In the genomic region with DNA sequence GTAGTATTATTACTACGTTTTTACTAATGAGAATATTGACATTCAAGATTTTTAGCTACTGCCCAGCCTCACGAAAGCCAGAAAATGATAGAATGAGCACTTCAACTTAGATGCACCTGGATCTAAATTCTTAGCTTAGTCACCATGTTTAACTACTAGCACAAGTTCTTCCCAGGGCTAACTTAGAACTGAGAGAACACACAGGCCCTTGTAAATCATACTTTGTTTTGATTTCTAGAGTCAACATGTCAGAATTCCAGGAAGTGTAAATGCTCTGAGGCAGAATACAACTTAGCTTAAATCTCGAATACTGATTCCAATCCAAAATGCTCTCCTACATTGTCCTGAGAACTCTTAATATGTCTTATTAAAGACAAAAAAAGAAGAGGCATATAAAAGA, we compare ENCODE assay signal across 16 cellular contexts. TPM values are rescaled to one million over a fixed set of nuclear protein-coding genes. Genes with fewer than 3 reads are reported as not detected.
A peak's percentile ranks its signal among the peaks of the same experiment; 100 is the strongest.
DNase-seq lines count a peak whose midpoint lies in the region; ATAC-seq, FAIRE-seq and TF ChIP-seq lines count a peak whose summit lies in the region.
"Had no signal": no experiment of that assay in that cellular context is flagged by ENCODE, and none has a peak within 500 bp of the region (broad histone marks: within the 10 kb centered on the region; RNA-seq: fewer than 3 reads in every experiment).

No MANE protein-coding gene starts in this region.

- intact Hi-C loops in HepG2 (cut with micrococcal nuclease; ENCODE audit: unreplicated experiment) = no loop called here
- intact Hi-C loops in right lobe of liver (cut with DNase I) = no loop called here
- intact Hi-C loops in testis (cut with DNase I; ENCODE audit: low total_unique reads) = no loop called here

- no peak for TF ChIP-seq EP300 in HepG2 (IDR thresholded peaks at IDR 0.05; ENCODE audit: low read depth in 2 of 2, low read length in 2 of 2)
- no peak for TF ChIP-seq EP300 in HepG2 (CRISPR knock-in tag; IDR thresholded peaks at IDR 0.05; ENCODE audit: borderline replicate concordance)
- no peak for TF ChIP-seq EP300 in suprapubic skin (IDR thresholded peaks at IDR 0.05)

- H2AFZ ChIP-seq in HepG2 (ENCODE audit: low read length) = no peak overlapping the region

- H3K79me2 ChIP-seq in HepG2 (ENCODE audit: insufficient read depth, low read length) = no peaks in the 10 kb centered on the region

- DNase-seq in HepG2 (ENCODE audit: low spot score) (peak; percentile 43), right lobe of liver (no peak), kidney glomerular epithelial cell (lab: John Stamatoyannopoulos, UW) (peak; percentile 31), renal cortical epithelial cell (ENCODE audit: low read depth) (peak; percentile 27), suprapubic skin (ENCODE audit: low spot score in 2 of 2) (no peak), testis (no peak), WTC11 (ENCODE audit: low spot score) (no peak), substantia nigra (lab: John Stamatoyannopoulos, UW) (no peak)
- DNase-seq: DMS 273 treated with DMSO at 0.1 percent for 48 hours, HCEC 1CT, IMR-90, NCI-H146, NCI-H345, Right ventricle myocardium superior had no signal

- BruUV-seq in HepG2 (replicated peaks; lab: Mats Ljungman, UMichigan) = no TSS peak

- H3K9me3 Mint-ChIP-seq in WTC11 = no peaks in the 10 kb centered on the region

- no peaks in the 10 kb centered on the region for H3K36me3 Mint-ChIP-seq in WTC11

- H3K27me3 ChIP-seq in HepG2 (ENCODE audit: control insufficient read depth in 1 of 2, insufficient read depth in 2 of 2, low read length in 2 of 2) = no peaks in the 10 kb centered on the region
- H3K27me3 ChIP-seq in right lobe of liver = no peaks in the 10 kb centered on the region
- no peaks in the 10 kb centered on the region for H3K27me3 ChIP-seq in suprapubic skin
- no peaks in the 10 kb centered on the region for H3K27me3 ChIP-seq in testis
- H3K27me3 ChIP-seq: BLaER1 treated with 17β-estradiol and CSF1 and Interleukin-3, amounts not matched to agents 10 nM and 100 nM had no signal

- H3K9me3 ChIP-seq in HepG2 (ENCODE audit: low read length) (no peaks in the 10 kb centered on the region), right lobe of liver (no peaks in the 10 kb centered on the region), suprapubic skin (no peaks in the 10 kb centered on the region), testis (no peaks in the 10 kb centered on the region)

- ATAC-seq in HepG2 (no peak; the same call in 2 of the 3 replicates), right lobe of liver (no peak), WTC11 (no peak)

- H3K4me3 Mint-ChIP-seq in WTC11 = no peak overlapping the region

- H3K4me1 ChIP-seq in HepG2 (ENCODE audit: insufficient read depth, low read length) = peaks cover 7% of the 10 kb centered on the region
- H3K4me1 ChIP-seq in right lobe of liver = no peaks in the 10 kb centered on the region
- no peaks in the 10 kb centered on the region for H3K4me1 ChIP-seq in suprapubic skin
- no peaks in the 10 kb centered on the region for H3K4me1 ChIP-seq in testis
- H3K4me1 ChIP-seq: BLaER1 treated with 17β-estradiol and CSF1 and Interleukin-3, amounts not matched to agents 10 nM and 100 nM had no signal

- no peak overlapping the region for H3K27ac Mint-ChIP-seq in WTC11

- H3K27me3 Mint-ChIP-seq in WTC11 (ENCODE audit: low read depth) = no peaks in the 10 kb centered on the region

- TF ChIP-seq RAD21 in HepG2 (CRISPR knock-in tag; IDR thresholded peaks at IDR 0.05) = no peak

- no peaks in the 10 kb centered on the region for H4K20me1 ChIP-seq in HepG2 (ENCODE audit: insufficient read depth, low read length)
- H4K20me1 ChIP-seq: BLaER1 treated with 17β-estradiol and CSF1 and Interleukin-3, amounts not matched to agents 10 nM and 100 nM had no signal

- in situ Hi-C loops in HepG2 (cut with HindIII; ENCODE audit: extremely low pct_ligation_motif_present, low pct_unique_long_range_greater_than_20kb) = no loop called here

- no peak for FAIRE-seq in HepG2 (lab: Jason Lieb, UNC)

- WGBS in HepG2 (ENCODE audit: low lambda C conversion rate) = 76% methylated on average over 3 of the region's 3 CpGs
- WGBS in right lobe of liver (ENCODE audit: insufficient coverage, low coverage, low lambda C conversion rate, missing lambda C conversion rate) = 74% methylated on average over 3 of the region's 3 CpGs
- 65% methylated on average over 3 of the region's 3 CpGs for WGBS in suprapubic skin
- WGBS in testis, 2 donors = 68 to 80% methylated on average over 3 of the region's 3 CpGs

- no peak overlapping the region for H3K4me3 ChIP-seq in HepG2 (replicated peaks in 1 of 3; ENCODE audit: insufficient read depth in 1 of 3, low read depth in 2 of 3, low read length in 3 of 3)
- H3K4me3 ChIP-seq in right lobe of liver = no peak overlapping the region
- H3K4me3 ChIP-seq in suprapubic skin = no peak overlapping the region
- H3K4me3 ChIP-seq in testis = no peak overlapping the region
- H3K4me3 ChIP-seq: BLaER1 treated with 17β-estradiol and CSF1 and Interleukin-3, amounts not matched to agents 10 nM and 100 nM had no signal

- TF ChIP-seq CTCF in HepG2 (CRISPR knock-in tag; IDR thresholded peaks at IDR 0.05) (no peak), right lobe of liver (IDR thresholded peaks at IDR 0.05) (no peak), suprapubic skin (IDR thresholded peaks at IDR 0.05) (no peak), testis (IDR thresholded peaks at IDR 0.05) (no peak), WTC11 (IDR thresholded peaks at IDR 0.05) (no peak)

- no peak overlapping the region for H3K9ac ChIP-seq in HepG2 (ENCODE audit: insufficient read depth, low read depth, low read length)
- H3K9ac ChIP-seq: BLaER1 treated with 17β-estradiol and CSF1 and Interleukin-3, amounts not matched to agents 10 nM and 100 nM had no signal

- H3K27ac ChIP-seq in HepG2 (ENCODE audit: extremely low read length, insufficient read depth, low read length) = no peak overlapping the region
- H3K27ac ChIP-seq in right lobe of liver = no peak overlapping the region
- no peak overlapping the region for H3K27ac ChIP-seq in suprapubic skin
- H3K27ac ChIP-seq in testis = no peak overlapping the region
- H3K27ac ChIP-seq in substantia nigra (ENCODE audit: low read depth, low read length, poor library complexity, severe bottlenecking) = no peak overlapping the region
- H3K27ac ChIP-seq: BLaER1 treated with 17β-estradiol and CSF1 and Interleukin-3, amounts not matched to agents 10 nM and 100 nM had no signal

- no peaks in the 10 kb centered on the region for H3K4me1 Mint-ChIP-seq in WTC11

- H3K4me2 ChIP-seq in HepG2 (ENCODE audit: low read depth, low read length) = no peak overlapping the region
- H3K4me2 ChIP-seq: BLaER1 treated with 17β-estradiol and CSF1 and Interleukin-3, amounts not matched to agents 10 nM and 100 nM had no signal

- POLR2A ChIA-PET in HepG2 (lab: Yijun Ruan, JAX) (interaction anchor here (0.7 to 1.0 kb wide), 2 partner anchors 31 to 36 kb away, joined by 3 read pairs; no protein-coding TSS in a partner anchor), WTC11 (lab: Charles Lee) (no interaction called here)

- TF ChIP-seq POLR2A in HepG2 (IDR thresholded peaks at IDR 0.05; ENCODE audit: insufficient read depth in 1 of 2, low read depth in 2 of 2, low read length in 2 of 2) = no peak
- no peak for TF ChIP-seq POLR2A in right lobe of liver (IDR thresholded peaks at IDR 0.05)
- no peak for TF ChIP-seq POLR2A in suprapubic skin (IDR thresholded peaks at IDR 0.05)
- TF ChIP-seq POLR2A in testis (IDR thresholded peaks at IDR 0.05) = no peak

- CTCF ChIA-PET in HepG2 (lab: Yijun Ruan, JAX; ENCODE audit: low intra/inter-chr PET ratio, low total read pairs) (no interaction called here), WTC11 (lab: Charles Lee) (no interaction called here)

- H3K36me3 ChIP-seq in HepG2 (replicated peaks in 1 of 2; ENCODE audit: control insufficient read depth in 1 of 2, insufficient read depth in 2 of 2, low read length in 2 of 2) (peaks cover 5 to 6% of the 10 kb centered on the region in 2 experiments; a peak in 4 of 5 replicates), right lobe of liver (no peaks in the 10 kb centered on the region), suprapubic skin (no peaks in the 10 kb centered on the region), testis (ENCODE audit: low read depth, missing control alignments) (no peaks in the 10 kb centered on the region)
- H3K36me3 ChIP-seq: BLaER1 treated with 17β-estradiol and CSF1 and Interleukin-3, amounts not matched to agents 10 nM and 100 nM had no signal

RNA-seq across cellular contexts. Expression of a gene that starts 6.8 kb away (rescaled TPM):
- 0.71 and 1.1 TPM in 2 replicates for total RNA-seq in HepG2 (2016; rRNA removed; fragmentation: Illumina TruSeq; extraction: Trizol)
- total RNA-seq in HepG2 (2016; cell fraction: cytosol; rRNA removed; fragmentation: Illumina TruSeq; extraction: Trizol; ENCODE audit: low read depth) = 0.26 and 0.91 TPM in 2 replicates
- 0.80 and 0.82 TPM in 2 replicates for total RNA-seq in HepG2 (2016; cell fraction: insoluble cytoplasmic fraction; rRNA removed; fragmentation: Illumina TruSeq; extraction: Trizol)
- 0.69 and 0.80 TPM in 2 replicates for total RNA-seq in HepG2 (2016; cell fraction: membrane; rRNA removed; fragmentation: Illumina TruSeq; extraction: Trizol)
- 1.1 and 1.6 TPM in 2 replicates for total RNA-seq in HepG2 (2016; cell fraction: nucleus; rRNA removed; fragmentation: Illumina TruSeq; extraction: Trizol)
- polyA plus RNA-seq in HepG2 (2011; rRNA removed) = 0.73 and 0.77 TPM in 2 replicates
- polyA plus RNA-seq in HepG2 (2011; cell fraction: cytosol; rRNA removed) = 0.44 and 0.97 TPM in 2 replicates
- 0.40 and 1.1 TPM in 2 replicates for polyA plus RNA-seq in HepG2 (2011; cell fraction: nucleus; rRNA removed)
- 0.68 and 0.71 TPM in 2 replicates for polyA plus RNA-seq in HepG2 (2012)
- 0.17 and 0.42 TPM in 2 replicates for polyA plus RNA-seq in HepG2 (2016; cell fraction: cytosol; fragmentation: Illumina TruSeq; extraction: Trizol; ENCODE audit: low read depth)
- polyA plus RNA-seq in HepG2 (2016; cell fraction: insoluble cytoplasmic fraction; fragmentation: Illumina TruSeq; extraction: Trizol; ENCODE audit: low read depth) = 0.75 and 0.91 TPM in 2 replicates
- polyA plus RNA-seq in HepG2 (2016; cell fraction: membrane; fragmentation: Illumina TruSeq; extraction: Trizol; ENCODE audit: low read depth) = 0.35 and 0.45 TPM in 2 replicates
- polyA plus RNA-seq in HepG2 (2016; cell fraction: nucleus; fragmentation: Illumina TruSeq; extraction: Trizol; ENCODE audit: insufficient read depth, low read depth) = 0.93 and 1.4 TPM in 2 replicates
- polyA minus RNA-seq in HepG2 (2011; rRNA and poly(A)+ RNA removed; ENCODE audit: low replicate concordance) = 0.84 TPM in 1 of 2 replicates, not detected in the other
- polyA minus RNA-seq in HepG2 (2011; cell fraction: cytosol; rRNA and poly(A)+ RNA removed) = 0.30 TPM in 1 of 2 replicates, not detected in the other
- polyA minus RNA-seq in HepG2 (2011; cell fraction: nucleus; rRNA and poly(A)+ RNA removed) = 0.77 and 0.87 TPM in 2 replicates
- 10 to 100 TPM in 1 of 6 experiments, 1 to 10 TPM in 4, under 1 TPM in 1; 0.90 to 11.1 (median 1.6) TPM for total RNA-seq in right lobe of liver
- 0.99 and 1.2 TPM in 2 replicates for total RNA-seq in renal cortical epithelial cell
- 1 to 10 TPM in 2 of 4 donors, under 1 TPM in 2; 0.52 to 2.8 (median 1.1) TPM for total RNA-seq in suprapubic skin
- total RNA-seq in testis = 10 to 100 TPM in 1 of 2 donors, 1 to 10 TPM in 1; 8.7 to 10.4 TPM
- 7.0 TPM for polyA plus RNA-seq in testis (ENCODE audit: insufficient read depth, low read depth, low replicate concordance)
- total RNA-seq in WTC11 (2021) = 0.09 to 0.46 TPM (median 0.31 TPM) in 3 replicates
- total RNA-seq: A172, IMR-90, Right ventricle myocardium superior had no signal
- polyA plus RNA-seq: IMR-90 had no signal

RNA-seq across cellular contexts. Expression of a gene that starts 37.3 kb away (rescaled TPM):
- total RNA-seq in HepG2 (2016; rRNA removed; fragmentation: Illumina TruSeq; extraction: Trizol) = 69.1 and 102 TPM in 2 replicates
- total RNA-seq in HepG2 (2016; cell fraction: cytosol; rRNA removed; fragmentation: Illumina TruSeq; extraction: Trizol; ENCODE audit: low read depth) = 4.6 and 6.7 TPM in 2 replicates
- total RNA-seq in HepG2 (2016; cell fraction: insoluble cytoplasmic fraction; rRNA removed; fragmentation: Illumina TruSeq; extraction: Trizol) = 71.0 and 103 TPM in 2 replicates
- 19.1 and 23.2 TPM in 2 replicates for total RNA-seq in HepG2 (2016; cell fraction: membrane; rRNA removed; fragmentation: Illumina TruSeq; extraction: Trizol)
- 67.8 and 71.7 TPM in 2 replicates for total RNA-seq in HepG2 (2016; cell fraction: nucleus; rRNA removed; fragmentation: Illumina TruSeq; extraction: Trizol)
- polyA plus RNA-seq in HepG2 (2011; rRNA removed) = 20.8 and 22.7 TPM in 2 replicates
- polyA plus RNA-seq in HepG2 (2011; cell fraction: cytosol; rRNA removed) = 23.4 and 44.4 TPM in 2 replicates
- polyA plus RNA-seq in HepG2 (2011; cell fraction: nucleus; rRNA removed) = 80.0 and 102 TPM in 2 replicates
- polyA plus RNA-seq in HepG2 (2012) = 29.3 and 38.3 TPM in 2 replicates
- polyA plus RNA-seq in HepG2 (2016; cell fraction: cytosol; fragmentation: Illumina TruSeq; extraction: Trizol; ENCODE audit: low read depth) = 1.6 and 2.0 TPM in 2 replicates
- 67.9 and 69.4 TPM in 2 replicates for polyA plus RNA-seq in HepG2 (2016; cell fraction: insoluble cytoplasmic fraction; fragmentation: Illumina TruSeq; extraction: Trizol; ENCODE audit: low read depth)
- polyA plus RNA-seq in HepG2 (2016; cell fraction: membrane; fragmentation: Illumina TruSeq; extraction: Trizol; ENCODE audit: low read depth) = 6.6 and 7.6 TPM in 2 replicates
- polyA plus RNA-seq in HepG2 (2016; cell fraction: nucleus; fragmentation: Illumina TruSeq; extraction: Trizol; ENCODE audit: insufficient read depth, low read depth) = 48.7 and 49.4 TPM in 2 replicates
- 22.2 and 83.8 TPM in 2 replicates for polyA minus RNA-seq in HepG2 (2011; rRNA and poly(A)+ RNA removed; ENCODE audit: low replicate concordance)
- polyA minus RNA-seq in HepG2 (2011; cell fraction: cytosol; rRNA and poly(A)+ RNA removed) = 34.7 and 43.5 TPM in 2 replicates
- polyA minus RNA-seq in HepG2 (2011; cell fraction: nucleus; rRNA and poly(A)+ RNA removed) = 128 and 146 TPM in 2 replicates
- total RNA-seq in right lobe of liver = 10 to 100 TPM; 13.5 to 26.4 (median 16.5) TPM
- 60.4 and 88.6 TPM in 2 replicates for total RNA-seq in renal cortical epithelial cell
- total RNA-seq in suprapubic skin = 10 to 100 TPM; 63.4 to 71.9 (median 64.1) TPM
- 100 to 1,000 TPM; 100 to 111 TPM for total RNA-seq in testis
- 35.0 TPM for polyA plus RNA-seq in testis (ENCODE audit: insufficient read depth, low read depth, low replicate concordance)
- total RNA-seq in WTC11 (2021) = 40.8 to 48.5 TPM (median 44.6 TPM) in 3 replicates

RNA-seq across cellular contexts. Expression of a gene that starts 59.5 kb away (rescaled TPM):
- 108 and 125 TPM in 2 replicates for total RNA-seq in HepG2 (2016; rRNA removed; fragmentation: Illumina TruSeq; extraction: Trizol)
- 16.9 and 17.5 TPM in 2 replicates for total RNA-seq in HepG2 (2016; cell fraction: cytosol; rRNA removed; fragmentation: Illumina TruSeq; extraction: Trizol; ENCODE audit: low read depth)
- 103 and 128 TPM in 2 replicates for total RNA-seq in HepG2 (2016; cell fraction: insoluble cytoplasmic fraction; rRNA removed; fragmentation: Illumina TruSeq; extraction: Trizol)
- total RNA-seq in HepG2 (2016; cell fraction: membrane; rRNA removed; fragmentation: Illumina TruSeq; extraction: Trizol) = 55.2 and 56.2 TPM in 2 replicates
- total RNA-seq in HepG2 (2016; cell fraction: nucleus; rRNA removed; fragmentation: Illumina TruSeq; extraction: Trizol) = 194 and 207 TPM in 2 replicates
- 74.0 and 84.3 TPM in 2 replicates for polyA plus RNA-seq in HepG2 (2011; rRNA removed)
- 50.4 and 63.7 TPM in 2 replicates for polyA plus RNA-seq in HepG2 (2011; cell fraction: cytosol; rRNA removed)
- 123 and 153 TPM in 2 replicates for polyA plus RNA-seq in HepG2 (2011; cell fraction: nucleus; rRNA removed)
- polyA plus RNA-seq in HepG2 (2012) = 99.7 and 110 TPM in 2 replicates
- polyA plus RNA-seq in HepG2 (2016; cell fraction: cytosol; fragmentation: Illumina TruSeq; extraction: Trizol; ENCODE audit: low read depth) = 14.1 and 15.2 TPM in 2 replicates
- 156 and 162 TPM in 2 replicates for polyA plus RNA-seq in HepG2 (2016; cell fraction: insoluble cytoplasmic fraction; fragmentation: Illumina TruSeq; extraction: Trizol; ENCODE audit: low read depth)
- polyA plus RNA-seq in HepG2 (2016; cell fraction: membrane; fragmentation: Illumina TruSeq; extraction: Trizol; ENCODE audit: low read depth) = 43.7 and 47.6 TPM in 2 replicates
- polyA plus RNA-seq in HepG2 (2016; cell fraction: nucleus; fragmentation: Illumina TruSeq; extraction: Trizol; ENCODE audit: insufficient read depth, low read depth) = 215 and 247 TPM in 2 replicates
- 0.82 and 141 TPM in 2 replicates for polyA minus RNA-seq in HepG2 (2011; rRNA and poly(A)+ RNA removed; ENCODE audit: low replicate concordance)
- 18.3 and 32.4 TPM in 2 replicates for polyA minus RNA-seq in HepG2 (2011; cell fraction: cytosol; rRNA and poly(A)+ RNA removed)
- 204 and 288 TPM in 2 replicates for polyA minus RNA-seq in HepG2 (2011; cell fraction: nucleus; rRNA and poly(A)+ RNA removed)
- total RNA-seq in right lobe of liver = 100 to 1,000 TPM in 1 of 6 experiments, 10 to 100 TPM in 5; 24.5 to 109 (median 57.9) TPM
- 8.5 and 34.6 TPM in 2 replicates for total RNA-seq in renal cortical epithelial cell
- total RNA-seq in suprapubic skin = 10 to 100 TPM in 3 of 4 donors, 1 to 10 TPM in 1; 5.2 to 11.7 (median 11.0) TPM
- 100 to 1,000 TPM in 1 of 2 donors, 10 to 100 TPM in 1; 68.0 to 120 TPM for total RNA-seq in testis
- polyA plus RNA-seq in testis (ENCODE audit: insufficient read depth, low read depth, low replicate concordance) = 41.1 TPM
- total RNA-seq in WTC11 (2021) = 5.0 to 6.5 TPM (median 6.5 TPM) in 3 replicates

Comparison
In these comparisons a context has a peak if more than half of its experiments do, and no peak if none do; other contexts are left out.
1. DNase-seq: peak in HepG2 (single experiment), kidney glomerular epithelial cell (single experiment) and renal cortical epithelial cell (single experiment); none in right lobe of liver (0 of 3), suprapubic skin (0 of 2), testis (single experiment), WTC11 (single experiment) and substantia nigra (0 of 49).